ENCODE assay signal across 1 cellular context in genomic region chr1:153958111-153958960, GRCh38.
TF ChIP-seq lines count a peak whose summit lies in the region.

Gene CRTC2, minus strand, starts transcription at chr1:153958612. Its CDS starts 115 bp downstream, at chr1:153958497.

TF ChIP-seq in HEK293, 187 proteins besides CTCF, POLR2A, EP300 and RAD21 (continued from another document and continues in another):
- TF ChIP-seq ZNF398 (tag by site-specific recombination; IDR thresholded peaks at IDR 0.05) (peak; percentile 46; the same call in 1 of the 2 replicates), ZNF341 (tag by site-specific recombination; IDR thresholded peaks at IDR 0.05; ENCODE audit: low read depth) (peak; percentile 95), HOXC10 (CRISPR knock-in tag; IDR thresholded peaks at IDR 0.05) (no peak), ZSCAN5A (tag by site-specific recombination; IDR thresholded peaks at IDR 0.05) (peak; percentile 75), ZFHX2 (tag by site-specific recombination; conservative IDR thresholded peaks at IDR 0.05) (peak; percentile 92), ZNF175 (tag by site-specific recombination; IDR thresholded peaks at IDR 0.05) (no peak), ZNF488 (tag by site-specific recombination; IDR thresholded peaks at IDR 0.05) (no peak), ZNF513 (tag by site-specific recombination; IDR thresholded peaks at IDR 0.05) (0 out of 2 replicates have a peak, but pooled peaks have one; percentile 27), ZSCAN30 (tag by site-specific recombination; IDR thresholded peaks at IDR 0.05) (peak; percentile 90), ZNF785 (tag by site-specific recombination; IDR thresholded peaks at IDR 0.05) (no peak), SP2 (tag by site-specific recombination; IDR thresholded peaks at IDR 0.05) (peak; percentile 89), ZNF335 (tag by site-specific recombination; conservative IDR thresholded peaks at IDR 0.05) (peak; percentile 94), ZNF248 (tag by site-specific recombination; IDR thresholded peaks at IDR 0.05) (no peak), ZNF530 (tag by site-specific recombination; IDR thresholded peaks at IDR 0.05; ENCODE audit: low read depth) (no peak), ZBTB26 (tag by site-specific recombination; optimal IDR thresholded peaks at IDR 0.05) (peak; percentile 91), ZXDB (tag by site-specific recombination; IDR thresholded peaks at IDR 0.05) (peak; percentile 89), ZFP69B (tag by site-specific recombination; IDR thresholded peaks at IDR 0.05) (peak; percentile 70; the same call in 1 of the 2 replicates), ZNF133 (tag by site-specific recombination; IDR thresholded peaks at IDR 0.05) (no peak), ZNF610 (tag by site-specific recombination; IDR thresholded peaks at IDR 0.05; ENCODE audit: borderline replicate concordance) (peak; percentile 89), ZIC2 (tag by site-specific recombination; IDR thresholded peaks at IDR 0.05) (peak; percentile 23; the same call in 1 of the 2 replicates), ZNF221 (tag by site-specific recombination; IDR thresholded peaks at IDR 0.05; ENCODE audit: borderline replicate concordance) (no peak), ZNF24 (tag by site-specific recombination; IDR thresholded peaks at IDR 0.05) (peak; percentile 57; the same call in 1 of the 2 replicates), ZFP37 (tag by site-specific recombination; IDR thresholded peaks at IDR 0.05) (peak; percentile 96), ZNF302 (tag by site-specific recombination; IDR thresholded peaks at IDR 0.05; ENCODE audit: low read depth) (no peak), KLF10 (tag by site-specific recombination; IDR thresholded peaks at IDR 0.05) (peak; percentile 66; the same call in 1 of the 2 replicates), ZNF184 (tag by site-specific recombination; IDR thresholded peaks at IDR 0.05) (no peak), ZNF548 (tag by site-specific recombination; IDR thresholded peaks at IDR 0.05) (no peak), ZNF514 (tag by site-specific recombination; IDR thresholded peaks at IDR 0.05) (no peak), GLIS2 (tag by site-specific recombination; IDR thresholded peaks at IDR 0.05) (peak; percentile 87), ZNF280D (tag by site-specific recombination; IDR thresholded peaks at IDR 0.05) (no peak), KLF7 (tag by site-specific recombination; IDR thresholded peaks at IDR 0.05; ENCODE audit: borderline replicate concordance) (peak; percentile 93), ZNF701 (tag by site-specific recombination; IDR thresholded peaks at IDR 0.05) (no peak), IKZF3 (tag by site-specific recombination; IDR thresholded peaks at IDR 0.05) (peak; percentile 22; the same call in 1 of the 2 replicates), ZSCAN4 (tag by site-specific recombination; IDR thresholded peaks at IDR 0.05) (peak; percentile 55; the same call in 1 of the 2 replicates), ZNF777 (tag by site-specific recombination; IDR thresholded peaks at IDR 0.05; ENCODE audit: borderline replicate concordance) (0 out of 2 replicates have a peak, but pooled peaks have one; percentile 53), PRDM10 (tag by site-specific recombination; IDR thresholded peaks at IDR 0.05) (peak; percentile 71), ZNF10 (tag by site-specific recombination; IDR thresholded peaks at IDR 0.05) (peak; percentile 72), ZNF560 (tag by site-specific recombination; IDR thresholded peaks at IDR 0.05; ENCODE audit: borderline replicate concordance) (no peak), ZNF112 (tag by site-specific recombination; IDR thresholded peaks at IDR 0.05) (no peak), ZSCAN16 (tag by site-specific recombination; IDR thresholded peaks at IDR 0.05) (no peak; the same call in 1 of the 2 replicates), ZNF266 (tag by site-specific recombination; IDR thresholded peaks at IDR 0.05; ENCODE audit: low read depth) (no peak), ZNF211 (tag by site-specific recombination; IDR thresholded peaks at IDR 0.05; ENCODE audit: low read depth) (no peak), PATZ1 (tag by site-specific recombination; IDR thresholded peaks at IDR 0.05) (peak; percentile 84), ZNF707 (tag by site-specific recombination; IDR thresholded peaks at IDR 0.05) (no peak), SCRT1 (tag by site-specific recombination; IDR thresholded peaks at IDR 0.05; ENCODE audit: borderline replicate concordance) (peak; percentile 100), ZNF114 (tag by site-specific recombination; IDR thresholded peaks at IDR 0.05) (no peak), ZNF2 (tag by site-specific recombination; IDR thresholded peaks at IDR 0.05) (peak; percentile 83), ZNF660 (tag by site-specific recombination; IDR thresholded peaks at IDR 0.05) (peak; percentile 56; the same call in 1 of the 2 replicates), YY2 (tag by site-specific recombination; IDR thresholded peaks at IDR 0.05) (peak; percentile 44)
